12 cellular contexts compared by ENCODE assay signal in the genomic region with DNA sequence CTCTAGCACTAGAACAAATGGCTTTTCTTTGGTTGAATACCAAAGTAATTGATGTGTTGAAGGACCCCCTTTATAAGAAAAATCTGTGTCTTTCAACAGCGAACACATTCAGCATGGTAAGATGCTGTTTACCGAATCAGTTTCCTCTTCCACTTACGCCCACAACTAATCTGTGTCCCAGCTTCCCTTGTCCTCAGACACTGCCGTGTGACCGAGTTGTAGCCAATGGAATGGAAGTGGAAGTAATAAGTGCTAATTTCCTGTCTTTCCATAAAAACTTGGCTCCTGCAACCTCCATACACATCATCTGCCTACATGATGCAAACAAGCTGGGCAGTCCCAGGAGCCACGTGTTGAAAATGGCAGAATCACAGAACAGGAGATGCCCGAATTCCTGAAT. TPM values are rescaled to one million over a fixed set of nuclear protein-coding genes. Genes with fewer than 3 reads are reported as not detected.
DNase-seq lines count a peak whose midpoint lies in the region; ATAC-seq, FAIRE-seq and TF ChIP-seq lines count a peak whose summit lies in the region.
"Had no signal": no experiment of that assay in that cellular context is flagged by ENCODE, and none has a peak within 500 bp of the region (broad histone marks: within the 10 kb centered on the region; RNA-seq: fewer than 3 reads in every experiment).

No MANE protein-coding gene starts in this region.

- H3K4me1 Mint-ChIP-seq in endodermal cell: peaks cover 7% of the 10 kb centered on the region

- H3K4me1 ChIP-seq in right lobe of liver: no peaks in the 10 kb centered on the region
- no peaks in the 10 kb centered on the region for H3K4me1 ChIP-seq in HepG2 (ENCODE audit: insufficient read depth, low read length)
- H3K4me1 ChIP-seq in heart left ventricle: peaks cover 0 to 7% (median 0%) of the 10 kb centered on the region in 12 donors
- peaks cover 5% of the 10 kb centered on the region for H3K4me1 ChIP-seq in upper lobe of right lung
- peaks cover 4% of the 10 kb centered on the region for H3K4me1 ChIP-seq in endodermal cell (ENCODE audit: control insufficient read depth, insufficient read depth, low read length)

- H3K9me3 ChIP-seq in right lobe of liver (no peaks in the 10 kb centered on the region), HepG2 (ENCODE audit: low read length) (no peaks in the 10 kb centered on the region), heart left ventricle (no peaks in the 10 kb centered on the region), upper lobe of right lung (no peaks in the 10 kb centered on the region), endodermal cell (ENCODE audit: control insufficient read depth, low read length) (no peaks in the 10 kb centered on the region)

- no peak for FAIRE-seq in HepG2 (lab: Jason Lieb, UNC)

- no peak overlapping the region for H3K4me3 Mint-ChIP-seq in endodermal cell
- H3K4me3 Mint-ChIP-seq: activated naive CD8-positive, alpha-beta T cell treated with anti-CD3 and anti-CD28 coated beads for 36 hours; type B pancreatic cell had no signal

- H2AFZ ChIP-seq in HepG2 (ENCODE audit: low read length): no peak overlapping the region

- H3K27ac ChIP-seq in right lobe of liver (no peak overlapping the region), HepG2 (ENCODE audit: extremely low read length, insufficient read depth, low read length) (no peak overlapping the region), heart left ventricle (peak overlapping the region; percentile 6 to 70 (median 52)), upper lobe of right lung (peak overlapping the region; percentile 72), endodermal cell (ENCODE audit: low read depth, low read length) (no peak overlapping the region)

- H4K20me1 ChIP-seq in HepG2 (ENCODE audit: insufficient read depth, low read length): no peaks in the 10 kb centered on the region

- in situ Hi-C loops in HepG2 (cut with HindIII; ENCODE audit: extremely low pct_ligation_motif_present, low pct_unique_long_range_greater_than_20kb): no loop called here

- 59% methylated on average over 7 of the region's 7 CpGs for WGBS in right lobe of liver (ENCODE audit: insufficient coverage, low coverage, low lambda C conversion rate, missing lambda C conversion rate)
- 69% methylated on average over 7 of the region's 7 CpGs for WGBS in HepG2 (ENCODE audit: low lambda C conversion rate)
- 42 to 50% (median 43%) methylated on average over 7 of the region's 7 CpGs for WGBS in heart left ventricle, 4 donors
- WGBS in endodermal cell (ENCODE audit: insufficient coverage in 1 of 2, insufficient read length in 1 of 2), 2 experiments: 91 to 97% methylated on average over 5 of the region's 7 CpGs

- TF ChIP-seq POLR2A in right lobe of liver (IDR thresholded peaks at IDR 0.05): no peak
- TF ChIP-seq POLR2A in HepG2 (IDR thresholded peaks at IDR 0.05; ENCODE audit: insufficient read depth in 1 of 2, low read depth in 2 of 2, low read length in 2 of 2): no peak
- peak in 1 of 2 donors; percentile 24 for TF ChIP-seq POLR2A in heart left ventricle (IDR thresholded peaks at IDR 0.05)

- POLR2A ChIA-PET in HepG2 (lab: Yijun Ruan, JAX): interaction anchor here (0.9 kb wide), 1 partner anchor 36 kb away, joined by 3 read pairs; no protein-coding TSS in a partner anchor

- no peak overlapping the region for H3K4me2 ChIP-seq in HepG2 (ENCODE audit: low read depth, low read length)

- no peak for TF ChIP-seq RAD21 in HepG2 (CRISPR knock-in tag; IDR thresholded peaks at IDR 0.05)

- H3K36me3 ChIP-seq in right lobe of liver (peaks cover 0 to 2% (median 0%) of the 10 kb centered on the region in 4 donors), HepG2 (replicated peaks in 1 of 2; ENCODE audit: control insufficient read depth in 1 of 2, insufficient read depth in 2 of 2, low read length in 2 of 2) (no peaks in the 10 kb centered on the region), heart left ventricle (peaks cover 0 to 10% (median 4%) of the 10 kb centered on the region in 9 donors), upper lobe of right lung (peaks cover 4% of the 10 kb centered on the region), endodermal cell (ENCODE audit: control insufficient read depth, insufficient read depth, low read length) (no peaks in the 10 kb centered on the region)

- H3K4me3 ChIP-seq in right lobe of liver (no peak overlapping the region), HepG2 (replicated peaks in 1 of 3; ENCODE audit: insufficient read depth in 1 of 3, low read depth in 2 of 3, low read length in 3 of 3) (no peak overlapping the region), heart left ventricle (peak overlapping the region in 4 of 12 donors; percentile 6 to 25 (median 10)), upper lobe of right lung (no peak overlapping the region), endodermal cell (ENCODE audit: low read length) (no peak overlapping the region)

- TF ChIP-seq CTCF in right lobe of liver (IDR thresholded peaks at IDR 0.05) (no peak), HepG2 (CRISPR knock-in tag; IDR thresholded peaks at IDR 0.05) (no peak), heart left ventricle (IDR thresholded peaks at IDR 0.05) (no peak), upper lobe of right lung (IDR thresholded peaks at IDR 0.05) (no peak), endodermal cell (conservative IDR thresholded peaks at IDR 0.05) (no peak)

- ATAC-seq in right lobe of liver (peak; percentile 31 to 66 (median 63)), HepG2 (no peak), heart left ventricle (peak; percentile 24 to 80 (median 50)), upper lobe of right lung (peak; percentile 54), HG03097 (IDR thresholded peaks at IDR 0.05; ENCODE audit: low FRiP score, unreplicated experiment) (no peak)

- no peaks in the 10 kb centered on the region for H3K27me3 Mint-ChIP-seq in endodermal cell (ENCODE audit: insufficient read depth)
- H3K27me3 Mint-ChIP-seq: activated naive CD8-positive, alpha-beta T cell treated with anti-CD3 and anti-CD28 coated beads for 36 hours; type B pancreatic cell had no signal

- H3K9me3 Mint-ChIP-seq in endodermal cell: no peaks in the 10 kb centered on the region
- H3K9me3 Mint-ChIP-seq: activated naive CD8-positive, alpha-beta T cell treated with anti-CD3 and anti-CD28 coated beads for 36 hours; type B pancreatic cell had no signal

- intact Hi-C loops in right lobe of liver (cut with DNase I) (no loop called here), HepG2 (cut with micrococcal nuclease; ENCODE audit: unreplicated experiment) (no loop called here), heart left ventricle (cut with DNase I) (loop anchor here in 1 of 10 donors (10.0 kb wide), 1 partner anchor 62 kb away; no protein-coding TSS in a partner anchor), upper lobe of right lung (cut with DNase I) (loop anchor here (10.0 kb wide), 1 partner anchor 152 kb away; no protein-coding TSS in a partner anchor)

- DNase-seq in right lobe of liver: no peak
- DNase-seq in HepG2 (ENCODE audit: low spot score): no peak
- DNase-seq in heart left ventricle: peak in 3 of 5 donors; percentile 42 to 47 (median 46)
- no peak for DNase-seq in upper lobe of right lung
- DNase-seq in endodermal cell: no peak
- DNase-seq: activated CD4-positive, alpha-beta T cell treated with anti-CD3 and anti-CD28 coated beads, Interleukin-2, amount 50 U/mL, for 48 hours; activated naive CD8-positive, alpha-beta T cell treated with anti-CD3 and anti-CD28 coated beads for 36 hours; islet precursor cell; NCI-H2227 treated with DMSO at 0.1 percent for 48 hours; stimulated activated CD4-positive, alpha-beta T cell treated with anti-CD3 and anti-CD28 coated beads, Interleukin-4, amount 100 ng/mL, for 24 hours had no signal

- H3K36me3 Mint-ChIP-seq in endodermal cell (ENCODE audit: low read depth): no peaks in the 10 kb centered on the region
- H3K36me3 Mint-ChIP-seq: activated naive CD8-positive, alpha-beta T cell treated with anti-CD3 and anti-CD28 coated beads for 36 hours; type B pancreatic cell had no signal

- BruUV-seq in HepG2 (replicated peaks; lab: Mats Ljungman, UMichigan): no TSS peak

- H3K27me3 ChIP-seq in right lobe of liver (no peaks in the 10 kb centered on the region), HepG2 (ENCODE audit: control insufficient read depth in 1 of 2, insufficient read depth in 2 of 2, low read length in 2 of 2) (no peaks in the 10 kb centered on the region), heart left ventricle (no peaks in the 10 kb centered on the region), upper lobe of right lung (no peaks in the 10 kb centered on the region), endodermal cell (ENCODE audit: control insufficient read depth, insufficient read depth, low read length, poor library complexity, severe bottlenecking) (no peaks in the 10 kb centered on the region)

- no peak overlapping the region for H3K9ac ChIP-seq in HepG2 (ENCODE audit: insufficient read depth, low read depth, low read length)
- no peak overlapping the region for H3K9ac ChIP-seq in endodermal cell (ENCODE audit: extremely low read depth, low read length, poor library complexity, severe bottlenecking)

- TF ChIP-seq EP300 in HepG2 (IDR thresholded peaks at IDR 0.05; ENCODE audit: low read depth in 2 of 2, low read length in 2 of 2) (no peak), HepG2 (CRISPR knock-in tag; IDR thresholded peaks at IDR 0.05; ENCODE audit: borderline replicate concordance) (no peak)

- CTCF ChIA-PET in HepG2 (lab: Yijun Ruan, JAX; ENCODE audit: low intra/inter-chr PET ratio, low total read pairs): no interaction called here

- no peaks in the 10 kb centered on the region for H3K79me2 ChIP-seq in HepG2 (ENCODE audit: insufficient read depth, low read length)

- H3K27ac Mint-ChIP-seq in endodermal cell: no peak overlapping the region
- H3K27ac Mint-ChIP-seq: activated naive CD8-positive, alpha-beta T cell treated with anti-CD3 and anti-CD28 coated beads for 36 hours; type B pancreatic cell had no signal

RNA-seq across cellular contexts. Expression of gene CDIPT, which starts 10.4 kb away (rescaled TPM):
- total RNA-seq in right lobe of liver (10 to 100 TPM; 35.1 to 96.6 (median 58.2) TPM), HepG2 (2016; rRNA removed; fragmentation: Illumina TruSeq; extraction: Trizol) (39.2 and 54.9 TPM in 2 replicates), heart left ventricle (100 to 1,000 TPM in 2 of 9 donors, 10 to 100 TPM in 7; 57.5 to 143 (median 76.3) TPM), upper lobe of right lung (83.2 TPM), endodermal cell (10 to 100 TPM; 63.4 to 68.4 TPM)
- 23.3 and 32.6 TPM in 2 replicates for total RNA-seq in HepG2 (2016; cell fraction: cytosol; rRNA removed; fragmentation: Illumina TruSeq; extraction: Trizol; ENCODE audit: low read depth)
- 43.4 and 55.7 TPM in 2 replicates for total RNA-seq in HepG2 (2016; cell fraction: insoluble cytoplasmic fraction; rRNA removed; fragmentation: Illumina TruSeq; extraction: Trizol)
- total RNA-seq in HepG2 (2016; cell fraction: membrane; rRNA removed; fragmentation: Illumina TruSeq; extraction: Trizol): 45.8 and 63.4 TPM in 2 replicates
- total RNA-seq in HepG2 (2016; cell fraction: nucleus; rRNA removed; fragmentation: Illumina TruSeq; extraction: Trizol): 32.9 and 36.1 TPM in 2 replicates
- polyA plus RNA-seq in HepG2 (2011; rRNA removed) (97.5 and 109 TPM in 2 replicates), heart left ventricle (100 to 1,000 TPM in 1 of 2 donors, 10 to 100 TPM in 1; 64.2 to 106 TPM)
- polyA plus RNA-seq in HepG2 (2011; cell fraction: cytosol; rRNA removed): 106 and 126 TPM in 2 replicates
- 59.6 and 70.3 TPM in 2 replicates for polyA plus RNA-seq in HepG2 (2011; cell fraction: nucleus; rRNA removed)
- polyA plus RNA-seq in HepG2 (2012): 53.5 and 77.9 TPM in 2 replicates
- 28.1 and 42.6 TPM in 2 replicates for polyA plus RNA-seq in HepG2 (2016; cell fraction: cytosol; fragmentation: Illumina TruSeq; extraction: Trizol; ENCODE audit: low read depth)
- polyA plus RNA-seq in HepG2 (2016; cell fraction: insoluble cytoplasmic fraction; fragmentation: Illumina TruSeq; extraction: Trizol; ENCODE audit: low read depth): 49.9 and 51.9 TPM in 2 replicates
- polyA plus RNA-seq in HepG2 (2016; cell fraction: membrane; fragmentation: Illumina TruSeq; extraction: Trizol; ENCODE audit: low read depth): 49.0 and 62.7 TPM in 2 replicates
- 63.3 and 67.6 TPM in 2 replicates for polyA plus RNA-seq in HepG2 (2016; cell fraction: nucleus; fragmentation: Illumina TruSeq; extraction: Trizol; ENCODE audit: insufficient read depth, low read depth)
- 98.0 and 109 TPM in 2 replicates for polyA minus RNA-seq in HepG2 (2011; rRNA and poly(A)+ RNA removed; ENCODE audit: low replicate concordance)
- 39.7 and 49.2 TPM in 2 replicates for polyA minus RNA-seq in HepG2 (2011; cell fraction: cytosol; rRNA and poly(A)+ RNA removed)
- 15.5 and 25.5 TPM in 2 replicates for polyA minus RNA-seq in HepG2 (2011; cell fraction: nucleus; rRNA and poly(A)+ RNA removed)
- 40.9 TPM for polyA plus RNA-seq in endodermal cell (2013, experiment 1 of 2)
- 36.4 TPM for polyA plus RNA-seq in endodermal cell (2013, experiment 2 of 2)

RNA-seq across cellular contexts. Expression of gene MVP, which starts 32.4 kb away (rescaled TPM):
- total RNA-seq in right lobe of liver: 100 to 1,000 TPM in 2 of 6 experiments, 10 to 100 TPM in 4; 37.4 to 112 (median 77.8) TPM
- 22.0 and 22.9 TPM in 2 replicates for total RNA-seq in HepG2 (2016; rRNA removed; fragmentation: Illumina TruSeq; extraction: Trizol)
- total RNA-seq in HepG2 (2016; cell fraction: cytosol; rRNA removed; fragmentation: Illumina TruSeq; extraction: Trizol; ENCODE audit: low read depth): 3.2 and 3.6 TPM in 2 replicates
- total RNA-seq in HepG2 (2016; cell fraction: insoluble cytoplasmic fraction; rRNA removed; fragmentation: Illumina TruSeq; extraction: Trizol): 15.3 and 24.2 TPM in 2 replicates
- 7.2 and 7.3 TPM in 2 replicates for total RNA-seq in HepG2 (2016; cell fraction: membrane; rRNA removed; fragmentation: Illumina TruSeq; extraction: Trizol)
- 15.6 and 17.1 TPM in 2 replicates for total RNA-seq in HepG2 (2016; cell fraction: nucleus; rRNA removed; fragmentation: Illumina TruSeq; extraction: Trizol)
- 43.5 and 65.5 TPM in 2 replicates for polyA plus RNA-seq in HepG2 (2011; rRNA removed)
- 24.9 and 28.2 TPM in 2 replicates for polyA plus RNA-seq in HepG2 (2011; cell fraction: cytosol; rRNA removed)
- 68.9 and 74.4 TPM in 2 replicates for polyA plus RNA-seq in HepG2 (2011; cell fraction: nucleus; rRNA removed)
- 36.4 and 37.1 TPM in 2 replicates for polyA plus RNA-seq in HepG2 (2012)
- polyA plus RNA-seq in HepG2 (2016; cell fraction: cytosol; fragmentation: Illumina TruSeq; extraction: Trizol; ENCODE audit: low read depth): 2.1 TPM in 2 replicates
- polyA plus RNA-seq in HepG2 (2016; cell fraction: insoluble cytoplasmic fraction; fragmentation: Illumina TruSeq; extraction: Trizol; ENCODE audit: low read depth): 14.5 and 16.2 TPM in 2 replicates
- polyA plus RNA-seq in HepG2 (2016; cell fraction: membrane; fragmentation: Illumina TruSeq; extraction: Trizol; ENCODE audit: low read depth): 4.3 and 4.9 TPM in 2 replicates
- 18.7 and 20.9 TPM in 2 replicates for polyA plus RNA-seq in HepG2 (2016; cell fraction: nucleus; fragmentation: Illumina TruSeq; extraction: Trizol; ENCODE audit: insufficient read depth, low read depth)
- polyA minus RNA-seq in HepG2 (2011; rRNA and poly(A)+ RNA removed; ENCODE audit: low replicate concordance): 233 and 295 TPM in 2 replicates
- 33.9 and 42.5 TPM in 2 replicates for polyA minus RNA-seq in HepG2 (2011; cell fraction: cytosol; rRNA and poly(A)+ RNA removed)
- polyA minus RNA-seq in HepG2 (2011; cell fraction: nucleus; rRNA and poly(A)+ RNA removed): 41.5 and 62.7 TPM in 2 replicates
- total RNA-seq in heart left ventricle: 100 to 1,000 TPM in 1 of 9 donors, 10 to 100 TPM in 8; 33.1 to 140 (median 44.6) TPM
- 10 to 100 TPM; 32.9 to 50.6 TPM for polyA plus RNA-seq in heart left ventricle
- total RNA-seq in upper lobe of right lung: 247 TPM
- 1 to 10 TPM; 3.0 to 8.0 TPM for total RNA-seq in endodermal cell
- 6.1 TPM for polyA plus RNA-seq in endodermal cell (2013, experiment 1 of 2)
- 4.1 TPM for polyA plus RNA-seq in endodermal cell (2013, experiment 2 of 2)

RNA-seq across cellular contexts. Expression of gene PAGR1, which starts 36.7 kb away (rescaled TPM):
- total RNA-seq in right lobe of liver (10 to 100 TPM in 5 of 6 experiments, 1 to 10 TPM in 1; 8.5 to 26.1 (median 11.5) TPM), HepG2 (2016; rRNA removed; fragmentation: Illumina TruSeq; extraction: Trizol) (66.4 and 74.5 TPM in 2 replicates), heart left ventricle (10 to 100 TPM; 10.8 to 23.9 (median 12.6) TPM), upper lobe of right lung (15.2 TPM), endodermal cell (10 to 100 TPM; 43.0 to 65.7 TPM)
- total RNA-seq in HepG2 (2016; cell fraction: cytosol; rRNA removed; fragmentation: Illumina TruSeq; extraction: Trizol; ENCODE audit: low read depth): 27.0 and 29.8 TPM in 2 replicates
- total RNA-seq in HepG2 (2016; cell fraction: insoluble cytoplasmic fraction; rRNA removed; fragmentation: Illumina TruSeq; extraction: Trizol): 66.8 and 70.4 TPM in 2 replicates
- 60.2 and 69.2 TPM in 2 replicates for total RNA-seq in HepG2 (2016; cell fraction: membrane; rRNA removed; fragmentation: Illumina TruSeq; extraction: Trizol)
- total RNA-seq in HepG2 (2016; cell fraction: nucleus; rRNA removed; fragmentation: Illumina TruSeq; extraction: Trizol): 26.7 and 29.3 TPM in 2 replicates
- polyA plus RNA-seq in HepG2 (2011; rRNA removed) (9.8 and 9.9 TPM in 2 replicates), heart left ventricle (10 to 100 TPM; 29.2 to 32.9 TPM)
- 8.4 and 11.4 TPM in 2 replicates for polyA plus RNA-seq in HepG2 (2011; cell fraction: cytosol; rRNA removed)
- 21.8 and 24.6 TPM in 2 replicates for polyA plus RNA-seq in HepG2 (2011; cell fraction: nucleus; rRNA removed)
- 18.6 and 19.8 TPM in 2 replicates for polyA plus RNA-seq in HepG2 (2012)
- polyA plus RNA-seq in HepG2 (2016; cell fraction: cytosol; fragmentation: Illumina TruSeq; extraction: Trizol; ENCODE audit: low read depth): 35.6 and 42.4 TPM in 2 replicates
- polyA plus RNA-seq in HepG2 (2016; cell fraction: insoluble cytoplasmic fraction; fragmentation: Illumina TruSeq; extraction: Trizol; ENCODE audit: low read depth): 77.4 and 82.7 TPM in 2 replicates
- 57.3 and 67.2 TPM in 2 replicates for polyA plus RNA-seq in HepG2 (2016; cell fraction: membrane; fragmentation: Illumina TruSeq; extraction: Trizol; ENCODE audit: low read depth)
- 45.2 and 52.8 TPM in 2 replicates for polyA plus RNA-seq in HepG2 (2016; cell fraction: nucleus; fragmentation: Illumina TruSeq; extraction: Trizol; ENCODE audit: insufficient read depth, low read depth)
- polyA minus RNA-seq in HepG2 (2011; rRNA and poly(A)+ RNA removed; ENCODE audit: low replicate concordance): 5.5 and 6.5 TPM in 2 replicates
- 4.8 and 9.2 TPM in 2 replicates for polyA minus RNA-seq in HepG2 (2011; cell fraction: cytosol; rRNA and poly(A)+ RNA removed)
- polyA minus RNA-seq in HepG2 (2011; cell fraction: nucleus; rRNA and poly(A)+ RNA removed): 15.1 and 19.6 TPM in 2 replicates
- 92.4 TPM for polyA plus RNA-seq in endodermal cell (2013, experiment 1 of 2)
- 77.4 TPM for polyA plus RNA-seq in endodermal cell (2013, experiment 2 of 2)

RNA-seq across cellular contexts. Expression of gene PRRT2, which starts 40.7 kb away (rescaled TPM):
- under 1 TPM in 4 of 6 experiments, not detected in 2; 0.15 to 0.98 (median 0.51) TPM for total RNA-seq in right lobe of liver
- 0.11 and 0.51 TPM in 2 replicates for total RNA-seq in HepG2 (2016; rRNA removed; fragmentation: Illumina TruSeq; extraction: Trizol)
- not detected in 2 replicates for total RNA-seq in HepG2 (2016; cell fraction: cytosol; rRNA removed; fragmentation: Illumina TruSeq; extraction: Trizol; ENCODE audit: low read depth)
- 0.76 TPM in 1 of 2 replicates, not detected in the other for total RNA-seq in HepG2 (2016; cell fraction: insoluble cytoplasmic fraction; rRNA removed; fragmentation: Illumina TruSeq; extraction: Trizol)
- 0.28 TPM in 1 of 2 replicates, not detected in the other for total RNA-seq in HepG2 (2016; cell fraction: membrane; rRNA removed; fragmentation: Illumina TruSeq; extraction: Trizol)
- 1.1 and 1.4 TPM in 2 replicates for total RNA-seq in HepG2 (2016; cell fraction: nucleus; rRNA removed; fragmentation: Illumina TruSeq; extraction: Trizol)
- 1.1 and 1.8 TPM in 2 replicates for polyA plus RNA-seq in HepG2 (2011; rRNA removed)
- 0.31 and 0.38 TPM in 2 replicates for polyA plus RNA-seq in HepG2 (2011; cell fraction: cytosol; rRNA removed)
- 16.2 and 16.5 TPM in 2 replicates for polyA plus RNA-seq in HepG2 (2011; cell fraction: nucleus; rRNA removed)
- polyA plus RNA-seq in HepG2 (2012): 1.6 and 1.7 TPM in 2 replicates
- 0.08 TPM in 1 of 2 replicates, not detected in the other for polyA plus RNA-seq in HepG2 (2016; cell fraction: cytosol; fragmentation: Illumina TruSeq; extraction: Trizol; ENCODE audit: low read depth)
- polyA plus RNA-seq in HepG2 (2016; cell fraction: insoluble cytoplasmic fraction; fragmentation: Illumina TruSeq; extraction: Trizol; ENCODE audit: low read depth): 0.11 and 0.41 TPM in 2 replicates
- 0.07 and 0.15 TPM in 2 replicates for polyA plus RNA-seq in HepG2 (2016; cell fraction: membrane; fragmentation: Illumina TruSeq; extraction: Trizol; ENCODE audit: low read depth)
- 3.5 and 3.7 TPM in 2 replicates for polyA plus RNA-seq in HepG2 (2016; cell fraction: nucleus; fragmentation: Illumina TruSeq; extraction: Trizol; ENCODE audit: insufficient read depth, low read depth)
- polyA minus RNA-seq in HepG2 (2011; rRNA and poly(A)+ RNA removed; ENCODE audit: low replicate concordance): 0.07 and 0.56 TPM in 2 replicates
- not detected in 2 replicates for polyA minus RNA-seq in HepG2 (2011; cell fraction: cytosol; rRNA and poly(A)+ RNA removed)
- polyA minus RNA-seq in HepG2 (2011; cell fraction: nucleus; rRNA and poly(A)+ RNA removed): 1.5 and 2.4 TPM in 2 replicates
- total RNA-seq in heart left ventricle: 1 to 10 TPM in 5 of 9 donors, under 1 TPM in 3, not detected in 1; 0.38 to 1.8 (median 1.3) TPM
- polyA plus RNA-seq in heart left ventricle: 1 to 10 TPM in 1 of 2 donors, under 1 TPM in 1; 0.24 to 3.2 TPM
- total RNA-seq in upper lobe of right lung: 2.7 TPM
- 10 to 100 TPM in 1 of 2 donors, 1 to 10 TPM in 1; 8.2 to 15.7 TPM for total RNA-seq in endodermal cell
- polyA plus RNA-seq in endodermal cell (2013, experiment 1 of 2): 77.6 TPM
- 65.0 TPM for polyA plus RNA-seq in endodermal cell (2013, experiment 2 of 2)

RNA-seq across cellular contexts. Expression of gene MAZ, which starts 46.3 kb away (rescaled TPM):
- total RNA-seq in right lobe of liver: 100 to 1,000 TPM in 1 of 6 experiments, 10 to 100 TPM in 5; 42.9 to 106 (median 60.7) TPM
- total RNA-seq in HepG2 (2016; rRNA removed; fragmentation: Illumina TruSeq; extraction: Trizol): 229 and 277 TPM in 2 replicates
- total RNA-seq in HepG2 (2016; cell fraction: cytosol; rRNA removed; fragmentation: Illumina TruSeq; extraction: Trizol; ENCODE audit: low read depth): 423 and 431 TPM in 2 replicates
- 196 and 286 TPM in 2 replicates for total RNA-seq in HepG2 (2016; cell fraction: insoluble cytoplasmic fraction; rRNA removed; fragmentation: Illumina TruSeq; extraction: Trizol)
- total RNA-seq in HepG2 (2016; cell fraction: membrane; rRNA removed; fragmentation: Illumina TruSeq; extraction: Trizol): 825 and 837 TPM in 2 replicates
- 134 and 167 TPM in 2 replicates for total RNA-seq in HepG2 (2016; cell fraction: nucleus; rRNA removed; fragmentation: Illumina TruSeq; extraction: Trizol)
- polyA plus RNA-seq in HepG2 (2011; rRNA removed): 203 and 255 TPM in 2 replicates
- 164 and 235 TPM in 2 replicates for polyA plus RNA-seq in HepG2 (2011; cell fraction: cytosol; rRNA removed)
- polyA plus RNA-seq in HepG2 (2011; cell fraction: nucleus; rRNA removed): 242 and 334 TPM in 2 replicates
- 301 and 452 TPM in 2 replicates for polyA plus RNA-seq in HepG2 (2012)
- 608 and 677 TPM in 2 replicates for polyA plus RNA-seq in HepG2 (2016; cell fraction: cytosol; fragmentation: Illumina TruSeq; extraction: Trizol; ENCODE audit: low read depth)
- polyA plus RNA-seq in HepG2 (2016; cell fraction: insoluble cytoplasmic fraction; fragmentation: Illumina TruSeq; extraction: Trizol; ENCODE audit: low read depth): 287 and 420 TPM in 2 replicates
- polyA plus RNA-seq in HepG2 (2016; cell fraction: membrane; fragmentation: Illumina TruSeq; extraction: Trizol; ENCODE audit: low read depth): 1,001 and 1,210 TPM in 2 replicates
- polyA plus RNA-seq in HepG2 (2016; cell fraction: nucleus; fragmentation: Illumina TruSeq; extraction: Trizol; ENCODE audit: insufficient read depth, low read depth): 330 and 379 TPM in 2 replicates
- polyA minus RNA-seq in HepG2 (2011; rRNA and poly(A)+ RNA removed; ENCODE audit: low replicate concordance): 512 and 628 TPM in 2 replicates
- 217 and 237 TPM in 2 replicates for polyA minus RNA-seq in HepG2 (2011; cell fraction: cytosol; rRNA and poly(A)+ RNA removed)
- polyA minus RNA-seq in HepG2 (2011; cell fraction: nucleus; rRNA and poly(A)+ RNA removed): 59.9 and 60.5 TPM in 2 replicates
- total RNA-seq in heart left ventricle: 100 to 1,000 TPM in 2 of 9 donors, 10 to 100 TPM in 7; 58.9 to 137 (median 74.0) TPM
- polyA plus RNA-seq in heart left ventricle: 100 to 1,000 TPM in 1 of 2 donors, 10 to 100 TPM in 1; 63.2 to 188 TPM
- 148 TPM for total RNA-seq in upper lobe of right lung
- total RNA-seq in endodermal cell: 100 to 1,000 TPM; 320 to 325 TPM
- 377 TPM for polyA plus RNA-seq in endodermal cell (2013, experiment 1 of 2)
- 347 TPM for polyA plus RNA-seq in endodermal cell (2013, experiment 2 of 2)

Comparison
In these comparisons a context has a peak if more than half of its experiments do, and no peak if none do; other contexts are left out.
1. ATAC-seq: peak in right lobe of liver (4 of 4), heart left ventricle (4 of 4) and upper lobe of right lung (single experiment); none in HepG2 (single experiment) and HG03097 (single experiment).
2. DNase-seq: peak in heart left ventricle (3 of 5); none in right lobe of liver (0 of 3), HepG2 (single experiment), upper lobe of right lung (single experiment) and endodermal cell (single experiment).
3. H3K27ac ChIP-seq: peak in heart left ventricle (12 of 12) and upper lobe of right lung (single experiment); none in right lobe of liver (0 of 3), HepG2 (single experiment) and endodermal cell (single experiment).